Comparison of ENCODE assay signal across 12 cellular contexts in genomic region chr11:122491486-122491885, GRCh38.
DNase-seq lines count a peak whose midpoint lies in the region; ATAC-seq and TF ChIP-seq lines count a peak whose summit lies in the region.
"Had no signal": no experiment of that assay in that cellular context is flagged by ENCODE, and none has a peak within 500 bp of the region (broad histone marks: within the 10 kb centered on the region; RNA-seq: fewer than 3 reads in every experiment).

No MANE protein-coding gene starts in this region.

- ATAC-seq in GM18873 (IDR thresholded peaks at IDR 0.05; ENCODE audit: low FRiP score, unreplicated experiment) (no peak), HG03378 (IDR thresholded peaks at IDR 0.05; ENCODE audit: unreplicated experiment) (no peak), HG03442 (IDR thresholded peaks at IDR 0.05; ENCODE audit: unreplicated experiment) (no peak)
- ATAC-seq: CD8-positive, alpha-beta T cell; K562 had no signal

- no peak overlapping the region for H3K27ac ChIP-seq in BLaER1

- H3K4me2 ChIP-seq in BLaER1, result peak overlapping the region; percentile 15

- DNase-seq in MV-4-11 (lab: John Stamatoyannopoulos, UW) (peak; percentile 6), epithelial cell of esophagus (ENCODE audit: low read depth) (peak; percentile 91), midbrain (lab: John Stamatoyannopoulos, UW) (peak; percentile 3), putamen (ENCODE audit: low spot score) (no peak)
- DNase-seq: CD8-positive, alpha-beta T cell; NCI-H526 treated with DMSO at 0.1 percent for 48 hours; retina had no signal

- no peak overlapping the region for H3K9ac ChIP-seq in BLaER1

- peaks cover 7% of the 10 kb centered on the region for H3K4me1 ChIP-seq in BLaER1

- H3K9me3 ChIP-seq in BLaER1, result no peaks in the 10 kb centered on the region

- H4K20me1 ChIP-seq in BLaER1, result no peaks in the 10 kb centered on the region

- H3K4me3 ChIP-seq in BLaER1 (no peak overlapping the region), epithelial cell of esophagus (ENCODE audit: low read length) (no peak overlapping the region)
- H3K4me3 ChIP-seq: K562 had no signal

- no peaks in the 10 kb centered on the region for H3K36me3 ChIP-seq in BLaER1

- no peak for TF ChIP-seq CTCF in epithelial cell of esophagus (IDR thresholded peaks at IDR 0.05; ENCODE audit: insufficient read depth, low read depth, low read length, missing control alignments)

- no peaks in the 10 kb centered on the region for H3K27me3 ChIP-seq in BLaER1
